11 cellular contexts compared by ENCODE assay signal in genomic region chrX:26032141-26032917, GRCh38.
"Had no signal": no experiment of that assay in that cellular context is flagged by ENCODE, and none has a peak within 500 bp of the region (broad histone marks: within the 10 kb centered on the region; RNA-seq: fewer than 3 reads in every experiment).

No MANE protein-coding gene starts in this region.

- H3K9me3 ChIP-seq: adrenal gland, breast epithelium, tibial artery had no signal

- H3K27me3 ChIP-seq: tibial artery had no signal

- H3K4me3 ChIP-seq: adrenal gland, breast epithelium, lung, skin epidermis, tibial artery had no signal

- H3K36me3 ChIP-seq: adrenal gland, breast epithelium, tibial artery had no signal

- H3K27ac ChIP-seq: adrenal gland, breast epithelium, parathyroid adenoma, skin epidermis, tibial artery had no signal

- H3K4me1 ChIP-seq: adrenal gland, breast epithelium, parathyroid adenoma, tibial artery had no signal

- DNase-seq: activated naive CD4-positive, alpha-beta T cell treated with anti-CD3 and anti-CD28 coated beads, Interleukin-2, amount 50 U/mL, for 16 hours; adrenal gland; effector CD4-positive, alpha-beta T cell; glutamatergic neuron; naive thymus-derived CD4-positive, alpha-beta T cell; T-helper 17 cell; tibial artery had no signal
